Comparison of ENCODE assay signal across 22 cellular contexts in the genomic region with DNA sequence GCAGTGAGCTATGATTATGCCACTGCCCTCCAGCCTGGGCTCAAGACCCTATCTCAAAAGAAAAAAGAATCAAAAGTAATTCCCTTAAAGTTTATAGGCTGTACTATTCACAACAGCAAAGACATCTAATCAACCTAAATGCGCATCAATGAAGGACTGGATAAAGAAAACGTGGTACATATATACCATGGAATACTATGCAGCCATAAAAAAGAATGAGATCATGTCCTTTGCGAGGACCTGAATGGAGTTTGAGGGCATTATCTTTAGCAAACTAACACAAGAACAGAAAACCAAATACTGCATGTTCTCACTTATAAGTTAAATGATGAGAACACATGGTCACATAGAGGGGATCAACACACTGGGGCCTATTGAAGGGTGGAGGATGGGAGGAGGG. TPM values are rescaled to one million over a fixed set of nuclear protein-coding genes. Genes with fewer than 3 reads are reported as not detected.
DNase-seq lines count a peak whose midpoint lies in the region; ATAC-seq, FAIRE-seq and TF ChIP-seq lines count a peak whose summit lies in the region.
"Had no signal": no experiment of that assay in that cellular context is flagged by ENCODE, and none has a peak within 500 bp of the region (broad histone marks: within the 10 kb centered on the region; RNA-seq: fewer than 3 reads in every experiment).

No MANE protein-coding gene starts in this region.

- WGBS in K562 (ENCODE audit: insufficient coverage, low coverage, missing lambda C conversion rate), result 93% methylated on average over 3 of the region's 3 CpGs

- no peaks in the 10 kb centered on the region for H4K20me1 ChIP-seq in K562 (replicated peaks; ENCODE audit: control insufficient read depth, insufficient read depth, low read length)

- H3K36me3 Mint-ChIP-seq in activated T-cell treated with anti-CD3 and anti-CD28 coated beads, Interleukin-2, amount 50 U/mL, for 24 hours (ENCODE audit: low read depth), result peaks cover 97% of the 10 kb centered on the region
- peaks cover 23% of the 10 kb centered on the region for H3K36me3 Mint-ChIP-seq in activated naive CD4-positive, alpha-beta T cell treated with anti-CD3 and anti-CD28 coated beads, Interleukin-2, amount 50 U/mL, for 24 hours
- H3K36me3 Mint-ChIP-seq in activated naive CD4-positive, alpha-beta T cell treated with anti-CD3 and anti-CD28 coated beads, Interleukin-2, amount 10 ng/mL, durations not matched to agents 7 days and 5 days, result peaks cover 76% of the 10 kb centered on the region

- no peak for DNase-seq in activated T-cell treated with anti-CD3 and anti-CD28 coated beads, Interleukin-2, amount 50 U/mL, for 24 hours
- no peak for DNase-seq in activated T-cell treated with anti-CD3 and anti-CD28 coated beads, Interleukin-2, amount 50 U/mL, for 1 hour
- DNase-seq in activated naive CD4-positive, alpha-beta T cell treated with anti-CD3 and anti-CD28 coated beads, Interleukin-2, amount 10 ng/mL, durations not matched to agents 7 days and 5 days, result no peak
- no peak for DNase-seq in K562 (ENCODE audit: extremely low read depth in 1 of 4, low spot score in 3 of 4)
- no peak for DNase-seq in Ammon's horn (ENCODE audit: low spot score)
- DNase-seq: 8988T; ACHN; AML-193; C1 segment of cervical spinal cord; Calu3; CD4-positive, alpha-beta memory T cell; COR-L47; DMS153; DND-41; GOT3 had no signal

- H3K4me2 ChIP-seq in K562 (ENCODE audit: insufficient read depth, low read length), result no peak overlapping the region
- H3K4me2 ChIP-seq: A549 had no signal

- H3K4me3 ChIP-seq in HEK293 (ENCODE audit: low read depth, low read length) (no peak overlapping the region), K562 (no peak overlapping the region)
- H3K4me3 ChIP-seq: A549, HAP-1 had no signal

- POLR2A ChIA-PET in HEK293 (lab: Yijun Ruan, JAX) (no interaction called here), K562 (lab: Yijun Ruan, JAX) (interaction anchor here (2.2 kb wide), 1 partner anchor 15 kb away, joined by 7 read pairs; no protein-coding TSS in a partner anchor)

- TF ChIP-seq RAD21 in K562 (CRISPR knock-in tag; conservative IDR thresholded peaks at IDR 0.05 in 1 of 2, IDR thresholded peaks at IDR 0.05 in 1 of 2), result no peak

- TF ChIP-seq EP300 in K562 (IDR thresholded peaks at IDR 0.05; ENCODE audit: low read length), result no peak

- TF ChIP-seq POLR2A in K562 (conservative IDR thresholded peaks at IDR 0.05), result no peak

- no peak overlapping the region for H2AFZ ChIP-seq in K562 (ENCODE audit: low read depth, low read length)

- no peak for ATAC-seq in K562
- ATAC-seq: A549 had no signal

- no peaks in the 10 kb centered on the region for H3K9me3 ChIP-seq in HEK293 (ENCODE audit: control insufficient read depth, insufficient read depth, low read depth, low read length)
- no peaks in the 10 kb centered on the region for H3K9me3 ChIP-seq in K562 (replicated peaks; ENCODE audit: control insufficient read depth, insufficient read depth, low read depth, low read length)
- H3K9me3 ChIP-seq: A549, HAP-1 had no signal

- no peak for FAIRE-seq in K562 (lab: Jason Lieb, UNC)
- FAIRE-seq: A549, G401.6, GM12892, H54 had no signal

- in situ Hi-C loops in K562 (cut with MboI), result no loop called here

- H3K27ac ChIP-seq in HEK293 (ENCODE audit: extremely low read depth, low read depth, low read length) (no peak overlapping the region), K562 (ENCODE audit: extremely low read depth, low read depth, low read length) (no peak overlapping the region)
- H3K27ac ChIP-seq: A549 had no signal

- no peaks in the 10 kb centered on the region for H3K9me3 Mint-ChIP-seq in activated T-cell treated with anti-CD3 and anti-CD28 coated beads, Interleukin-2, amount 50 U/mL, for 24 hours
- H3K9me3 Mint-ChIP-seq in activated naive CD4-positive, alpha-beta T cell treated with anti-CD3 and anti-CD28 coated beads, Interleukin-2, amount 50 U/mL, for 24 hours, result no peaks in the 10 kb centered on the region
- no peaks in the 10 kb centered on the region for H3K9me3 Mint-ChIP-seq in activated naive CD4-positive, alpha-beta T cell treated with anti-CD3 and anti-CD28 coated beads, Interleukin-2, amount 10 ng/mL, durations not matched to agents 7 days and 5 days
- H3K9me3 Mint-ChIP-seq: CD4-positive, alpha-beta memory T cell had no signal

- no peaks in the 10 kb centered on the region for H3K27me3 Mint-ChIP-seq in activated T-cell treated with anti-CD3 and anti-CD28 coated beads, Interleukin-2, amount 50 U/mL, for 24 hours
- no peaks in the 10 kb centered on the region for H3K27me3 Mint-ChIP-seq in activated naive CD4-positive, alpha-beta T cell treated with anti-CD3 and anti-CD28 coated beads, Interleukin-2, amount 50 U/mL, for 24 hours
- H3K27me3 Mint-ChIP-seq in activated naive CD4-positive, alpha-beta T cell treated with anti-CD3 and anti-CD28 coated beads, Interleukin-2, amount 10 ng/mL, durations not matched to agents 7 days and 5 days, result no peaks in the 10 kb centered on the region
- H3K27me3 Mint-ChIP-seq: CD4-positive, alpha-beta memory T cell had no signal

- intact Hi-C loops in K562 (cut with micrococcal nuclease), result no loop called here

- H3K4me1 Mint-ChIP-seq in activated T-cell treated with anti-CD3 and anti-CD28 coated beads, Interleukin-2, amount 50 U/mL, for 24 hours (ENCODE audit: low read depth), result peaks cover 34% of the 10 kb centered on the region
- H3K4me1 Mint-ChIP-seq in activated naive CD4-positive, alpha-beta T cell treated with anti-CD3 and anti-CD28 coated beads, Interleukin-2, amount 50 U/mL, for 24 hours, result peaks cover 29% of the 10 kb centered on the region
- peaks cover 7% of the 10 kb centered on the region for H3K4me1 Mint-ChIP-seq in activated naive CD4-positive, alpha-beta T cell treated with anti-CD3 and anti-CD28 coated beads, Interleukin-2, amount 10 ng/mL, durations not matched to agents 7 days and 5 days

- H3K9me1 ChIP-seq in K562 (ENCODE audit: control insufficient read depth, insufficient read depth, low read length), result peaks cover 2% of the 10 kb centered on the region

- H3K27me3 ChIP-seq in K562 (ENCODE audit: control insufficient read depth in 2 of 2, insufficient read depth in 2 of 2, low read length in 2 of 2), result no peaks in the 10 kb centered on the region

- BruUV-seq in K562 (replicated peaks; lab: Mats Ljungman, UMichigan), result no TSS peak

- H3K4me3 Mint-ChIP-seq in activated T-cell treated with anti-CD3 and anti-CD28 coated beads, Interleukin-2, amount 50 U/mL, for 24 hours, result no peak overlapping the region
- H3K4me3 Mint-ChIP-seq in activated naive CD4-positive, alpha-beta T cell treated with anti-CD3 and anti-CD28 coated beads, Interleukin-2, amount 50 U/mL, for 24 hours, result no peak overlapping the region
- H3K4me3 Mint-ChIP-seq in activated naive CD4-positive, alpha-beta T cell treated with anti-CD3 and anti-CD28 coated beads, Interleukin-2, amount 10 ng/mL, durations not matched to agents 7 days and 5 days, result no peak overlapping the region
- H3K4me3 Mint-ChIP-seq: CD4-positive, alpha-beta memory T cell had no signal

- no peak for TF ChIP-seq CTCF in HEK293 (tag by site-specific recombination; IDR thresholded peaks at IDR 0.05)
- TF ChIP-seq CTCF in K562 (IDR thresholded peaks at IDR 0.05 in 2 of 3, conservative IDR thresholded peaks at IDR 0.05 in 1 of 3; ENCODE audit: insufficient read depth in 2 of 3, low read depth in 1 of 3, low read length in 3 of 3), result no peak

- peaks cover 26 to 84% of the 10 kb centered on the region in 2 experiments; a peak in 2 of 3 replicates for H3K36me3 ChIP-seq in HEK293 (ENCODE audit: control insufficient read depth in 2 of 2, insufficient read depth in 1 of 2, low read length in 2 of 2)
- H3K36me3 ChIP-seq in K562 (ENCODE audit: control insufficient read depth, insufficient read depth, low read length), result peaks cover 80% of the 10 kb centered on the region

- CTCF ChIA-PET in activated naive CD4-positive, alpha-beta T cell treated with anti-CD3 and anti-CD28 coated beads, Interleukin-2, amount 10 ng/mL, durations not matched to agents 7 days and 5 days (lab: Charles Lee), result interaction anchor here (0.9 kb wide), 1 partner anchor 24 kb away, joined by 3 read pairs; no protein-coding TSS in a partner anchor
- CTCF ChIA-PET in HEK293 (lab: Yijun Ruan, JAX), result no interaction called here
- CTCF ChIA-PET in K562 (lab: Yijun Ruan, JAX; ENCODE audit: low intra/inter-chr PET ratio), result no interaction called here

- H3K4me1 ChIP-seq in HEK293 (ENCODE audit: control insufficient read depth, insufficient read depth, low read length) (no peaks in the 10 kb centered on the region), K562 (replicated peaks in 1 of 2; ENCODE audit: control insufficient read depth in 2 of 2, insufficient read depth in 2 of 2, low read length in 2 of 2) (no peaks in the 10 kb centered on the region)
- H3K4me1 ChIP-seq: HAP-1 had no signal

- no peak overlapping the region for H3K9ac ChIP-seq in K562 (ENCODE audit: insufficient read depth in 1 of 2, low read depth in 2 of 2, low read length in 2 of 2)

- H3K27ac Mint-ChIP-seq in activated T-cell treated with anti-CD3 and anti-CD28 coated beads, Interleukin-2, amount 50 U/mL, for 24 hours, result peak overlapping the region; percentile 56
- H3K27ac Mint-ChIP-seq in activated naive CD4-positive, alpha-beta T cell treated with anti-CD3 and anti-CD28 coated beads, Interleukin-2, amount 50 U/mL, for 24 hours, result peak overlapping the region; percentile 72
- H3K27ac Mint-ChIP-seq in activated naive CD4-positive, alpha-beta T cell treated with anti-CD3 and anti-CD28 coated beads, Interleukin-2, amount 10 ng/mL, durations not matched to agents 7 days and 5 days, result no peak overlapping the region

- H3K79me2 ChIP-seq in K562 (ENCODE audit: control insufficient read depth, insufficient read depth, low read length), result peaks cover 8% of the 10 kb centered on the region; the same call in 2 of the 3 replicates

RNA-seq across cellular contexts. Expression of gene ZNFX1, which starts 16.7 kb away (rescaled TPM):
- total RNA-seq in K562 (2011; cell fraction: chromatin; rRNA removed; ENCODE audit: low replicate concordance), result 34.0 and 34.5 TPM in 2 replicates
- 14.8 and 15.7 TPM in 2 replicates for total RNA-seq in K562 (2011; cell fraction: nucleolus; rRNA removed)
- total RNA-seq in K562 (2011; cell fraction: nucleoplasm; rRNA removed), result 12.4 and 17.1 TPM in 2 replicates
- total RNA-seq in K562 (2014; rRNA removed), result 10.3 and 12.4 TPM in 2 replicates
- total RNA-seq in K562 (2014; rRNA removed; fragmentation: Illumina TruSeq; extraction: Trizol), result 11.9 and 13.5 TPM in 2 replicates
- 12.4 and 13.8 TPM in 2 replicates for total RNA-seq in K562 (2015; rRNA removed; fragmentation: Illumina TruSeq; extraction: Trizol)
- 11.9 and 13.4 TPM in 2 replicates for total RNA-seq in K562 (2021)
- polyA plus RNA-seq in K562 (2011; rRNA removed), result 2.5 and 3.8 TPM in 2 replicates
- polyA plus RNA-seq in K562 (2011; cell fraction: cytosol; rRNA removed), result 3.5 and 4.1 TPM in 2 replicates
- 3.0 and 7.0 TPM in 2 replicates for polyA plus RNA-seq in K562 (2011; cell fraction: nucleus; rRNA removed)
- polyA plus RNA-seq in K562 (2012), result 6.0 and 6.5 TPM in 2 replicates
- 10.4 and 11.6 TPM in 2 replicates for polyA plus RNA-seq in K562 (2014; fragmentation: Illumina TruSeq; extraction: Trizol)
- 1 to 10 TPM; 4.4 to 4.9 TPM for polyA plus RNA-seq in K562 (2014; fragmentation: Nextera tagmentation; extraction: Ambion mirVana)
- polyA plus RNA-seq in K562 (2014; rRNA removed), result 7.2 and 7.6 TPM in 2 replicates
- polyA minus RNA-seq in K562 (2011; rRNA and poly(A)+ RNA removed), result 15.4 and 15.9 TPM in 2 replicates
- polyA minus RNA-seq in K562 (2011; cell fraction: cytosol; rRNA and poly(A)+ RNA removed), result 5.7 and 9.7 TPM in 2 replicates
- polyA minus RNA-seq in K562 (2011; cell fraction: nucleus; rRNA and poly(A)+ RNA removed), result 9.0 and 12.0 TPM in 2 replicates

RNA-seq across cellular contexts. Expression of gene DDX27, which starts 42.0 kb away (rescaled TPM):
- 54.3 and 76.9 TPM in 2 replicates for total RNA-seq in K562 (2011; cell fraction: chromatin; rRNA removed; ENCODE audit: low replicate concordance)
- 35.1 and 46.4 TPM in 2 replicates for total RNA-seq in K562 (2011; cell fraction: nucleolus; rRNA removed)
- 42.4 and 57.7 TPM in 2 replicates for total RNA-seq in K562 (2011; cell fraction: nucleoplasm; rRNA removed)
- total RNA-seq in K562 (2014; rRNA removed) (58.3 and 63.5 TPM in 2 replicates), K562 (2014; rRNA removed; fragmentation: Illumina TruSeq; extraction: Trizol) (55.6 and 61.1 TPM in 2 replicates), K562 (2015; rRNA removed; fragmentation: Illumina TruSeq; extraction: Trizol) (65.3 and 69.6 TPM in 2 replicates), K562 (2021) (50.9 and 57.0 TPM in 2 replicates)
- polyA plus RNA-seq in K562 (2011; rRNA removed) (32.0 and 33.6 TPM in 2 replicates), K562 (2014; fragmentation: Illumina TruSeq; extraction: Trizol) (77.0 and 79.3 TPM in 2 replicates), K562 (2014; fragmentation: Nextera tagmentation; extraction: Ambion mirVana) (10 to 100 TPM; 17.9 to 45.2 TPM), K562 (2014; rRNA removed) (57.1 and 63.2 TPM in 2 replicates)
- polyA plus RNA-seq in K562 (2011; cell fraction: cytosol; rRNA removed), result 43.5 and 94.1 TPM in 2 replicates
- polyA plus RNA-seq in K562 (2011; cell fraction: nucleus; rRNA removed), result 41.4 and 57.1 TPM in 2 replicates
- polyA plus RNA-seq in K562 (2012), result 38.4 and 44.4 TPM in 2 replicates
- polyA minus RNA-seq in K562 (2011; rRNA and poly(A)+ RNA removed), result 23.1 and 30.6 TPM in 2 replicates
- 23.5 and 33.1 TPM in 2 replicates for polyA minus RNA-seq in K562 (2011; cell fraction: cytosol; rRNA and poly(A)+ RNA removed)
- 19.5 and 22.4 TPM in 2 replicates for polyA minus RNA-seq in K562 (2011; cell fraction: nucleus; rRNA and poly(A)+ RNA removed)
